In the genomic region with DNA sequence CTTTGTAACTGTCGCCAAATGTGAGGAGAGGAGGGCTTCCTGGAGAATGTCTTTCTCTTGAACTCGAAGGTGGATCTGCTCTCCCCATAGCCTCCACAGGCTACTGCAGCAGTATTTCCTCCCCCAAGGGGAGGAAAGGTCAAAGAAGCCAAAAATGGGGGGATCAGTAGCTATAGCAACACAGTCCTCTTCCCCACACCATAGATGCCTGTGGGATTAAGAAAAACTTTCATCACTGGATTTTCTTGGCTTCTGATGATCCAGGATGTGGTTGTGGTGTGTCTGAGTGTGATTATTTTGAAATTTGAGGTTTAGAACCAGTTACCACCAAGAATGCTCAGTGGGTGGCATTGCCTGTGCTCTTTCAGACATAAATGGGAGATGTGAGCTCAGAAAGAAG, we compare ENCODE assay signal across 8 cellular contexts.
DNase-seq lines count a peak whose midpoint lies in the region; ATAC-seq and TF ChIP-seq lines count a peak whose summit lies in the region.

No MANE protein-coding gene starts in this region.

- dilution Hi-C loops in mammary epithelial cell (cut with HindIII; ENCODE audit: low sequenced_read_pairs) = no loop called here

- no peak overlapping the region for H3K4me3 ChIP-seq in mammary epithelial cell (replicated peaks in 1 of 3; ENCODE audit: insufficient read depth in 1 of 3, low read depth in 2 of 3, low read length in 3 of 3)
- H3K4me3 ChIP-seq in adrenal gland = no peak overlapping the region
- H3K4me3 ChIP-seq in hepatocyte = no peak overlapping the region

- DNase-seq in AG08396 (ENCODE audit: low spot score) (peak; percentile 12), KBM-7 (peak; percentile 19), mammary epithelial cell (peak; percentile 78), adrenal gland (no peak), hepatocyte (ENCODE audit: low spot score) (no peak), NCI-H1694 treated with DMSO at 0.1 percent for 48 hours (lab: John Stamatoyannopoulos, UW) (no peak)

- H3K9me3 ChIP-seq in mammary epithelial cell (replicated peaks; ENCODE audit: insufficient read depth, low read length) = peaks cover 8% of the 10 kb centered on the region
- no peaks in the 10 kb centered on the region for H3K9me3 ChIP-seq in adrenal gland (replicated peaks in 1 of 3)
- H3K9me3 ChIP-seq in hepatocyte (ENCODE audit: low read depth) = no peaks in the 10 kb centered on the region

- H3K4me2 ChIP-seq in mammary epithelial cell (ENCODE audit: insufficient read depth, low read depth, low read length) = peak overlapping the region; percentile 11
- H3K4me2 ChIP-seq in hepatocyte = no peak overlapping the region

- in situ Hi-C loops in KBM-7 (cut with MboI; ENCODE audit: low pct_unique_long_range_greater_than_20kb, low sequenced_read_pairs) = no loop called here
- in situ Hi-C loops in mammary epithelial cell (cut with MboI; ENCODE audit: low sequenced_read_pairs in 2 of 2) = no loop called here

- H3K4me1 ChIP-seq in mammary epithelial cell (ENCODE audit: insufficient read depth, low read length) = peaks cover 52% of the 10 kb centered on the region
- no peaks in the 10 kb centered on the region for H3K4me1 ChIP-seq in adrenal gland (replicated peaks in 1 of 2)
- peaks cover 15% of the 10 kb centered on the region for H3K4me1 ChIP-seq in hepatocyte (ENCODE audit: insufficient read depth)

- TF ChIP-seq CTCF in mammary epithelial cell (conservative IDR thresholded peaks at IDR 0.05 in 1 of 2, IDR thresholded peaks at IDR 0.05 in 1 of 2; ENCODE audit: extremely low read depth in 1 of 2, insufficient read depth in 1 of 2, low read depth in 1 of 2, low read length in 2 of 2) (no peak), adrenal gland (IDR thresholded peaks at IDR 0.05) (no peak), hepatocyte (IDR thresholded peaks at IDR 0.05; ENCODE audit: poor library complexity) (no peak)

- CTCF ChIA-PET in mammary epithelial cell (lab: Charles Lee; ENCODE audit: low non-redundant PET) = no interaction called here

- H3K79me2 ChIP-seq in mammary epithelial cell (ENCODE audit: insufficient read depth, low read length) = no peaks in the 10 kb centered on the region
- no peaks in the 10 kb centered on the region for H3K79me2 ChIP-seq in hepatocyte

- H3K27ac ChIP-seq in mammary epithelial cell (ENCODE audit: insufficient read depth, low read depth, low read length) = no peak overlapping the region
- no peak overlapping the region for H3K27ac ChIP-seq in adrenal gland
- no peak overlapping the region for H3K27ac ChIP-seq in hepatocyte

- no peak overlapping the region for H2AFZ ChIP-seq in mammary epithelial cell (ENCODE audit: low read depth, low read length)
- H2AFZ ChIP-seq in hepatocyte = no peak overlapping the region

- BruUV-seq in mammary epithelial cell (replicated peaks; lab: Mats Ljungman, UMichigan) = no TSS peak

- intact Hi-C loops in mammary epithelial cell (cut with micrococcal nuclease) (loop anchor here (2.0 kb wide), 1 partner anchor 37 kb away; no protein-coding TSS in a partner anchor), adrenal gland (cut with DNase I) (no loop called here)

- no peaks in the 10 kb centered on the region for H3K9me2 ChIP-seq in hepatocyte (replicated peaks; ENCODE audit: insufficient read depth)

- H4K20me1 ChIP-seq in mammary epithelial cell (ENCODE audit: insufficient read depth, low read length) (no peaks in the 10 kb centered on the region), hepatocyte (ENCODE audit: insufficient read depth, poor library complexity, severe bottlenecking) (no peaks in the 10 kb centered on the region)

- H3K36me3 ChIP-seq in mammary epithelial cell (ENCODE audit: insufficient read depth, low read length) (no peaks in the 10 kb centered on the region), adrenal gland (replicated peaks in 1 of 2) (no peaks in the 10 kb centered on the region), hepatocyte (replicated peaks; ENCODE audit: insufficient read depth, low read depth) (no peaks in the 10 kb centered on the region)

- H3K27me3 ChIP-seq in mammary epithelial cell (ENCODE audit: insufficient read depth, low read length) (peaks cover 18% of the 10 kb centered on the region), adrenal gland (peaks cover 4% of the 10 kb centered on the region), hepatocyte (no peaks in the 10 kb centered on the region)

- no peak overlapping the region for H3K9ac ChIP-seq in mammary epithelial cell (ENCODE audit: insufficient read depth, low read length)

- ATAC-seq in GM19351 (IDR thresholded peaks at IDR 0.05; ENCODE audit: unreplicated experiment) = peak; percentile 48
- no peak for ATAC-seq in HG02970 (IDR thresholded peaks at IDR 0.05; ENCODE audit: low FRiP score, unreplicated experiment)

- TF ChIP-seq POLR2A in adrenal gland (IDR thresholded peaks at IDR 0.05) = no peak

- 20% methylated on average over 1 of the region's 2 CpGs for WGBS in mammary epithelial cell (ENCODE audit: low coverage, missing lambda C conversion rate)
- 64 to 80% (median 67%) methylated on average over 2 of the region's 2 CpGs for WGBS in adrenal gland, 4 donors
- 35% methylated on average over 2 of the region's 2 CpGs for WGBS in hepatocyte (ENCODE audit: low lambda C conversion rate, missing lambda C conversion rate)

Comparison
In these comparisons a context has a peak if more than half of its experiments do, and no peak if none do; other contexts are left out.
1. DNase-seq: peak in AG08396 (single experiment), KBM-7 (single experiment) and mammary epithelial cell (single experiment); none in adrenal gland (0 of 7), hepatocyte (single experiment) and NCI-H1694 treated with DMSO at 0.1 percent for 48 hours (single experiment).